Comparison of ENCODE assay signal across 7 cellular contexts in genomic region chr4:32748061-32748460, GRCh38.
"Had no signal": no experiment of that assay in that cellular context is flagged by ENCODE, and none has a peak within 500 bp of the region (broad histone marks: within the 10 kb centered on the region; RNA-seq: fewer than 3 reads in every experiment).

No MANE protein-coding gene starts in this region.

- H3K27ac Mint-ChIP-seq: HFFc6 had no signal

- H3K27ac ChIP-seq: GM23248 had no signal

- DNase-seq: GM23248, H7, HFFc6, IMR-90, KG1 had no signal

- H3K9me3 ChIP-seq: HAP-1 had no signal

- H3K4me3 Mint-ChIP-seq: HFFc6 had no signal

- H2AFZ ChIP-seq: GM23248 had no signal

- ATAC-seq: K562 had no signal

- H3K4me3 ChIP-seq: GM23248, HAP-1, K562 had no signal

- H3K36me3 ChIP-seq: HAP-1 had no signal

- H3K4me1 ChIP-seq: HAP-1 had no signal
